In the genomic region with DNA sequence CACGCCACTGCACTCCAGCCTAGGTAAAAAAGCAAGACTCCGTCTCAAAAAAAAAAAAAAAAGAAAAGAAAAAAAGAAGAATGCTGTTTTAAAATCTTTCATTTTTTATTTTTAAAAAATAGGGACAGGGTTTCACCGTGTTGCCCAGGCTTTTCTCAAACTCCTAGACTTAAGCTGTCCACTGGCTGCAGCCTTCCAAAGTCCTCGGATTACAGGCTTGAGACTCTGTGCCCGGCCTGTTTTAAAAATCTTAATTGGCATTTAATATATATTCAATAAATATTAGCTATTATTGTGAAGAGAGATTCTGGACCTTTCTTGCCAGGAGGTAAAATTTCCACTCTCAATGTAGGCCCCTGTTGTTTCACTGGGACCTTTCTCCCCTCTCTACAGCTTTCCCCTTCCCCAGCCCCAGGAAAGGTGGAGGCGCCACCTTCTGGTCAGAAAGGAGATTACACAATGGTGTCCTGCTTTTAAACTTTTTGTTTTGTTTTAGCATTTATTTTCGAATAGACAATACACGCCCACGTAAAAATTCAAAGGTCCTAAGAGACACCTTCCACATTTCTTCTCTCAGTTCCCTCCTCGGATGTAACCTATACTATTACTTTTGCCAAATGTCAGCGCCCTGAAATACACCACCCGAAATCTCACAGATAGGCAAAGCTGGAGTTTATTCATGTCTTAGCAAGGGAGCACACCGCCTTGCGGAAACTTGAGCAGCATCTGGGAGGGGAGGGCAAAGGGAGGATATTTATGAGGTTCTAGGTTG, we compare ENCODE assay signal across 8 cellular contexts. TPM values are rescaled to one million over a fixed set of nuclear protein-coding genes. Genes with fewer than 3 reads are reported as not detected.
A peak's percentile ranks its signal among the peaks of the same experiment; 100 is the strongest.
DNase-seq lines count a peak whose midpoint lies in the region; ATAC-seq and TF ChIP-seq lines count a peak whose summit lies in the region.

No MANE protein-coding gene starts in this region.

- H3K4me1 ChIP-seq in CD4-positive, CD25-positive, alpha-beta regulatory T cell (ENCODE audit: control insufficient read depth, insufficient read depth, low read length, poor library complexity, severe bottlenecking): peaks cover 4% of the 10 kb centered on the region
- H3K4me1 ChIP-seq in GM23248 (ENCODE audit: insufficient read depth) (no peaks in the 10 kb centered on the region), NT2/D1 (ENCODE audit: insufficient read depth, insufficient read length) (no peaks in the 10 kb centered on the region), testis (peaks cover 8% of the 10 kb centered on the region)

- TF ChIP-seq POLR2A in testis (IDR thresholded peaks at IDR 0.05): no peak

- peaks cover 0 to 5% (median 0%) of the 10 kb centered on the region in 4 donors for H3K4me1 Mint-ChIP-seq in CD4-positive, CD25-positive, alpha-beta regulatory T cell
- H3K4me1 Mint-ChIP-seq in activated T-cell treated with anti-CD3 and anti-CD28 coated beads, Interleukin-2, amount 50 U/mL, for 4 hours (ENCODE audit: low read depth): peaks cover 4% of the 10 kb centered on the region

- peak; percentile 62 to 77 for ATAC-seq in CD4-positive, CD25-positive, alpha-beta regulatory T cell (ENCODE audit: low read depth in 2 of 2)
- ATAC-seq in activated T-cell treated with anti-CD3 and anti-CD28 coated beads, Interleukin-2, amount 50 U/mL, for 4 hours: peak; percentile 55 to 59
- ATAC-seq in GM18498 (IDR thresholded peaks at IDR 0.05; ENCODE audit: unreplicated experiment): no peak

- peak; percentile 26 to 62 (median 61) for DNase-seq in CD4-positive, CD25-positive, alpha-beta regulatory T cell
- DNase-seq in GM23248: peak; percentile 60
- peak; percentile 87 for DNase-seq in NT2/D1 (ENCODE audit: low read depth, low spot score)
- peak; percentile 65 for DNase-seq in activated T-cell treated with anti-CD3 and anti-CD28 coated beads, Interleukin-2, amount 50 U/mL, for 4 hours
- peak; percentile 57 for DNase-seq in fibroblast of peridontal ligament (ENCODE audit: extremely low read depth)
- peak; percentile 74 for DNase-seq in testis

- no peak overlapping the region for H3K27ac ChIP-seq in CD4-positive, CD25-positive, alpha-beta regulatory T cell (ENCODE audit: insufficient read depth, low read length, poor library complexity, severe bottlenecking)
- H3K27ac ChIP-seq in GM23248: no peak overlapping the region
- no peak overlapping the region for H3K27ac ChIP-seq in neural cell (ENCODE audit: low read length)
- H3K27ac ChIP-seq in testis: peak overlapping the region; percentile 22 to 69

- peak overlapping the region; percentile 71 to 91 (median 86) for H3K4me3 Mint-ChIP-seq in CD4-positive, CD25-positive, alpha-beta regulatory T cell
- peak overlapping the region; percentile 85 for H3K4me3 Mint-ChIP-seq in activated T-cell treated with anti-CD3 and anti-CD28 coated beads, Interleukin-2, amount 50 U/mL, for 4 hours

- H3K36me3 Mint-ChIP-seq in CD4-positive, CD25-positive, alpha-beta regulatory T cell: no peaks in the 10 kb centered on the region
- no peaks in the 10 kb centered on the region for H3K36me3 Mint-ChIP-seq in activated T-cell treated with anti-CD3 and anti-CD28 coated beads, Interleukin-2, amount 50 U/mL, for 4 hours (ENCODE audit: insufficient read depth)

- H3K4me3 ChIP-seq in CD4-positive, CD25-positive, alpha-beta regulatory T cell (ENCODE audit: low read depth, low read length): peak overlapping the region; percentile 94
- peak overlapping the region; percentile 78 for H3K4me3 ChIP-seq in GM23248
- H3K4me3 ChIP-seq in NT2/D1 (ENCODE audit: insufficient read length, low read depth): no peak overlapping the region
- no peak overlapping the region for H3K4me3 ChIP-seq in neural cell (ENCODE audit: low read length)
- peak overlapping the region; percentile 21 to 58 for H3K4me3 ChIP-seq in testis

- no peaks in the 10 kb centered on the region for H4K20me1 ChIP-seq in GM23248 (ENCODE audit: insufficient read depth)
- no peaks in the 10 kb centered on the region for H4K20me1 ChIP-seq in neural cell (ENCODE audit: insufficient read depth)

- TF ChIP-seq EP300 in neural cell (conservative IDR thresholded peaks at IDR 0.05; ENCODE audit: poor library complexity, severe bottlenecking): no peak

- peaks cover 26% of the 10 kb centered on the region for H3K27me3 Mint-ChIP-seq in CD4-positive, CD25-positive, alpha-beta regulatory T cell
- peaks cover 2% of the 10 kb centered on the region for H3K27me3 Mint-ChIP-seq in activated T-cell treated with anti-CD3 and anti-CD28 coated beads, Interleukin-2, amount 50 U/mL, for 4 hours (ENCODE audit: low read depth)

- H3K4me2 ChIP-seq in GM23248 (ENCODE audit: unreplicated experiment) (peak overlapping the region; percentile 79), neural cell (ENCODE audit: low read length) (no peak overlapping the region)

- 29% methylated on average over 14 of the region's 14 CpGs for WGBS in GM23248 (ENCODE audit: low coverage in 1 of 2, low lambda C conversion rate in 2 of 2, missing lambda C conversion rate in 2 of 2), 2 experiments
- 27 to 29% methylated on average over 14 of the region's 14 CpGs for WGBS in testis, 2 donors

- intact Hi-C loops in testis (cut with DNase I; ENCODE audit: low total_unique reads): loop anchor here (5.0 kb wide), 1 partner anchor 208 kb away; no protein-coding TSS in a partner anchor

- H2AFZ ChIP-seq in GM23248: peak overlapping the region; percentile 91
- H2AFZ ChIP-seq in neural cell (ENCODE audit: low read depth, low read length): no peak overlapping the region

- peak; percentile 76 for TF ChIP-seq RAD21 in neural cell (conservative IDR thresholded peaks at IDR 0.05)

- H3K79me2 ChIP-seq in GM23248 (ENCODE audit: insufficient read depth): no peaks in the 10 kb centered on the region
- H3K79me2 ChIP-seq in neural cell (replicated peaks; ENCODE audit: insufficient read depth, low read length): no peaks in the 10 kb centered on the region

- H3F3A ChIP-seq in GM23248 (ENCODE audit: insufficient read depth): no peaks in the 10 kb centered on the region
- H3F3A ChIP-seq in neural cell (ENCODE audit: insufficient read depth, low read length, poor library complexity, severe bottlenecking): no peaks in the 10 kb centered on the region

- H3K9me3 ChIP-seq in CD4-positive, CD25-positive, alpha-beta regulatory T cell (ENCODE audit: control insufficient read depth in 2 of 2, low read length in 2 of 2): no peaks in the 10 kb centered on the region
- no peaks in the 10 kb centered on the region for H3K9me3 ChIP-seq in GM23248 (ENCODE audit: low read depth)
- peaks cover 9% of the 10 kb centered on the region; the same call in 1 of the 2 replicates for H3K9me3 ChIP-seq in NT2/D1 (ENCODE audit: insufficient read depth, low read length)
- H3K9me3 ChIP-seq in neural cell (ENCODE audit: low read length): no peaks in the 10 kb centered on the region
- no peaks in the 10 kb centered on the region for H3K9me3 ChIP-seq in testis

- H3K9ac ChIP-seq in GM23248 (peak overlapping the region; percentile 59), NT2/D1 (ENCODE audit: insufficient read length, low read depth) (peak overlapping the region; percentile 6), neural cell (ENCODE audit: low read length) (no peak overlapping the region)

- H3K9me2 ChIP-seq in GM23248 (ENCODE audit: insufficient read depth) (no peaks in the 10 kb centered on the region), neural cell (ENCODE audit: insufficient read depth, low read length) (no peaks in the 10 kb centered on the region)

- TF ChIP-seq CTCF in neural cell (IDR thresholded peaks at IDR 0.05; ENCODE audit: poor library complexity, severe bottlenecking) (peak; percentile 77), testis (IDR thresholded peaks at IDR 0.05) (peak; percentile 85 to 94 (median 90))

- no peaks in the 10 kb centered on the region for H3K36me3 ChIP-seq in CD4-positive, CD25-positive, alpha-beta regulatory T cell (ENCODE audit: control insufficient read depth, insufficient read depth, low read length)
- H3K36me3 ChIP-seq in GM23248 (ENCODE audit: low read depth): no peaks in the 10 kb centered on the region
- no peaks in the 10 kb centered on the region for H3K36me3 ChIP-seq in NT2/D1 (ENCODE audit: insufficient read depth, insufficient read length, low read length)
- no peaks in the 10 kb centered on the region for H3K36me3 ChIP-seq in neural cell (ENCODE audit: insufficient read depth, low read length)
- H3K36me3 ChIP-seq in testis (ENCODE audit: low read depth, missing control alignments): no peaks in the 10 kb centered on the region

- peak overlapping the region in 2 of 3 donors; percentile 60 to 84 for H3K27ac Mint-ChIP-seq in CD4-positive, CD25-positive, alpha-beta regulatory T cell

- in situ Hi-C loops in GM23248 (cut with MboI): no loop called here

- no peaks in the 10 kb centered on the region for H3K27me3 ChIP-seq in CD4-positive, CD25-positive, alpha-beta regulatory T cell (ENCODE audit: control insufficient read depth, insufficient read depth, low read length)
- no peaks in the 10 kb centered on the region for H3K27me3 ChIP-seq in GM23248 (replicated peaks; ENCODE audit: insufficient read depth)
- no peaks in the 10 kb centered on the region for H3K27me3 ChIP-seq in NT2/D1 (ENCODE audit: insufficient read depth, insufficient read length)
- H3K27me3 ChIP-seq in neural cell (ENCODE audit: insufficient read depth, low read depth, low read length): no peaks in the 10 kb centered on the region
- no peaks in the 10 kb centered on the region for H3K27me3 ChIP-seq in testis

- no peaks in the 10 kb centered on the region for H3K9me3 Mint-ChIP-seq in CD4-positive, CD25-positive, alpha-beta regulatory T cell
- no peaks in the 10 kb centered on the region for H3K9me3 Mint-ChIP-seq in activated T-cell treated with anti-CD3 and anti-CD28 coated beads, Interleukin-2, amount 50 U/mL, for 4 hours

RNA-seq across cellular contexts. Expression of a gene that starts 23.8 kb away (rescaled TPM):
- 46.6 TPM for total RNA-seq in CD4-positive, CD25-positive, alpha-beta regulatory T cell
- 10 to 100 TPM; 15.5 to 17.2 (median 16.4) TPM for polyA plus RNA-seq in CD4-positive, CD25-positive, alpha-beta regulatory T cell
- 15.4 and 16.1 TPM in 2 replicates for total RNA-seq in GM23248 (2014; rRNA removed; shearing (Covaris generic))
- polyA plus RNA-seq in GM23248 (2016; fragmentation: Nextera tagmentation; extraction: Ambion mirVana): 4.6 and 6.4 TPM in 2 replicates
- 10 to 100 TPM; 10.3 to 15.5 (median 12.1) TPM for total RNA-seq in activated T-cell treated with anti-CD3 and anti-CD28 coated beads, Interleukin-2, amount 50 U/mL, for 4 hours
- 104 and 124 TPM in 2 replicates for polyA plus RNA-seq in neural cell
- polyA minus RNA-seq in neural cell: 60.1 and 115 TPM in 2 replicates
- 100 to 1,000 TPM; 134 to 154 TPM for total RNA-seq in testis
- polyA plus RNA-seq in testis (ENCODE audit: insufficient read depth, low read depth, low replicate concordance): 112 TPM

RNA-seq across cellular contexts. Expression of a gene that starts 58.9 kb away (rescaled TPM):
- total RNA-seq in CD4-positive, CD25-positive, alpha-beta regulatory T cell: 132 TPM
- polyA plus RNA-seq in CD4-positive, CD25-positive, alpha-beta regulatory T cell: 100 to 1,000 TPM; 227 to 272 (median 261) TPM
- total RNA-seq in GM23248 (2014; rRNA removed; shearing (Covaris generic)): 84.8 and 87.1 TPM in 2 replicates
- polyA plus RNA-seq in GM23248 (2016; fragmentation: Nextera tagmentation; extraction: Ambion mirVana) (85.8 and 90.0 TPM in 2 replicates), neural cell (52.8 and 82.5 TPM in 2 replicates), testis (ENCODE audit: insufficient read depth, low read depth, low replicate concordance) (127 TPM)
- 100 to 1,000 TPM; 192 to 217 (median 203) TPM for total RNA-seq in activated T-cell treated with anti-CD3 and anti-CD28 coated beads, Interleukin-2, amount 50 U/mL, for 4 hours
- 52.7 and 55.3 TPM in 2 replicates for polyA minus RNA-seq in neural cell
- 100 to 1,000 TPM; 166 to 172 TPM for total RNA-seq in testis

Comparison
In these comparisons a context has a peak if more than half of its experiments do, and no peak if none do; other contexts are left out.
1. H3K27ac ChIP-seq: peak in testis (2 of 2); none in CD4-positive, CD25-positive, alpha-beta regulatory T cell (single experiment), GM23248 (single experiment) and neural cell (single experiment).
2. H3K4me3 ChIP-seq: peak in CD4-positive, CD25-positive, alpha-beta regulatory T cell (single experiment), GM23248 (single experiment) and testis (2 of 2); none in NT2/D1 (single experiment) and neural cell (single experiment).
3. Peak in every context shown above with its lines, with median percentiles within 50 percentile points of each other: DNase-seq.